Comparison of ENCODE assay signal across 10 cellular contexts in genomic region chr1:187038789-187039188, GRCh38.
DNase-seq lines count a peak whose midpoint lies in the region; TF ChIP-seq lines count a peak whose summit lies in the region.
"Had no signal": no experiment of that assay in that cellular context is flagged by ENCODE, and none has a peak within 500 bp of the region (broad histone marks: within the 10 kb centered on the region; RNA-seq: fewer than 3 reads in every experiment).

No MANE protein-coding gene starts in this region.

- CTCF ChIA-PET in PC-9 (lab: Charles Lee), result no interaction called here

- H3K79me1 ChIP-seq in neuronal stem cell (ENCODE audit: low read depth, low read length), result no peaks in the 10 kb centered on the region

- H3K27ac ChIP-seq in PC-9 (no peak overlapping the region), neuronal stem cell (replicated peaks; ENCODE audit: low read length) (no peak overlapping the region), sigmoid colon (no peak overlapping the region)
- H3K27ac ChIP-seq: suprapubic skin had no signal

- no peak overlapping the region for H2BK12ac ChIP-seq in neuronal stem cell (ENCODE audit: low read length)

- H2AFZ ChIP-seq in PC-9, result no peak overlapping the region
- H2AFZ ChIP-seq in neuronal stem cell (ENCODE audit: low read length), result no peak overlapping the region

- no peaks in the 10 kb centered on the region for H4K20me1 ChIP-seq in PC-9 (ENCODE audit: insufficient read depth)

- H2BK5ac ChIP-seq in neuronal stem cell (ENCODE audit: low read length), result no peak overlapping the region

- H3K4me3 ChIP-seq in PC-9 (no peak overlapping the region), choroid plexus epithelial cell (ENCODE audit: low read depth, low read length) (no peak overlapping the region), skeletal muscle cell (ENCODE audit: low read depth, low read length) (no peak overlapping the region), neuronal stem cell (ENCODE audit: low read length in 2 of 2) (no peak overlapping the region), sigmoid colon (no peak overlapping the region)
- H3K4me3 ChIP-seq: suprapubic skin had no signal

- H2BK120ac ChIP-seq in neuronal stem cell (ENCODE audit: low read depth, low read length), result no peak overlapping the region

- peaks cover 9% of the 10 kb centered on the region; the same call in 1 of the 2 replicates for H3K4me1 ChIP-seq in PC-9 (replicated peaks; ENCODE audit: insufficient read depth)
- H3K4me1 ChIP-seq in neuronal stem cell (ENCODE audit: control insufficient read depth in 2 of 2, insufficient read depth in 1 of 2, low read depth in 1 of 2, low read length in 2 of 2), result no peaks in the 10 kb centered on the region
- H3K4me1 ChIP-seq in sigmoid colon, result no peaks in the 10 kb centered on the region
- H3K4me1 ChIP-seq: Caco-2, suprapubic skin had no signal

- TF ChIP-seq CTCF in PC-9 (conservative IDR thresholded peaks at IDR 0.05), result no peak
- TF ChIP-seq CTCF in choroid plexus epithelial cell (conservative IDR thresholded peaks at IDR 0.05; ENCODE audit: low read depth, low read length), result no peak
- TF ChIP-seq CTCF in sigmoid colon (IDR thresholded peaks at IDR 0.05), result no peak

- H3K18ac ChIP-seq in neuronal stem cell (ENCODE audit: low read length), result no peak overlapping the region

- 0 out of 2 replicates have a peak, but pooled peaks cover 2% of the 10 kb centered on the region for H3K9me2 ChIP-seq in PC-9 (ENCODE audit: insufficient read depth)

- no peak for TF ChIP-seq EP300 in sigmoid colon (IDR thresholded peaks at IDR 0.05)

- intact Hi-C loops in PC-9 (cut with micrococcal nuclease; ENCODE audit: unreplicated experiment) (no loop called here), sigmoid colon (cut with DNase I) (no loop called here)

- no peak overlapping the region for H4K91ac ChIP-seq in neuronal stem cell (ENCODE audit: low read depth, low read length, poor library complexity)

- no peak overlapping the region for H3K14ac ChIP-seq in neuronal stem cell (ENCODE audit: low read length)

- no peak overlapping the region for H3K23ac ChIP-seq in neuronal stem cell (ENCODE audit: low read depth, low read length, poor library complexity)

- no peak overlapping the region for H2BK15ac ChIP-seq in neuronal stem cell (ENCODE audit: low read length)

- H3K9me3 ChIP-seq in PC-9 (ENCODE audit: insufficient read depth, low read depth) (no peaks in the 10 kb centered on the region), neuronal stem cell (replicated peaks in 1 of 2; ENCODE audit: control insufficient read depth in 2 of 2, insufficient read depth in 1 of 2, low read depth in 1 of 2, low read length in 2 of 2) (peaks cover 0 to 2% of the 10 kb centered on the region in 2 donors), sigmoid colon (no peaks in the 10 kb centered on the region)
- H3K9me3 ChIP-seq: Caco-2, suprapubic skin had no signal

- TF ChIP-seq POLR2A in sigmoid colon (IDR thresholded peaks at IDR 0.05), result no peak

- H3K36me3 ChIP-seq in PC-9 (ENCODE audit: low read depth) (no peaks in the 10 kb centered on the region), neuronal stem cell (replicated peaks in 1 of 2; ENCODE audit: control insufficient read depth in 2 of 2, insufficient read depth in 2 of 2, low read length in 2 of 2) (no peaks in the 10 kb centered on the region), sigmoid colon (no peaks in the 10 kb centered on the region)
- H3K36me3 ChIP-seq: suprapubic skin had no signal

- H3F3A ChIP-seq in PC-9 (ENCODE audit: insufficient read depth, low read depth), result peaks cover 5% of the 10 kb centered on the region; the same call in 1 of the 2 replicates

- H4K8ac ChIP-seq in neuronal stem cell (ENCODE audit: low read depth, low read length), result no peak overlapping the region

- DNase-seq in HS-5 (ENCODE audit: low read depth) (peak; percentile 10), PC-9 (peak; percentile 19 to 56), choroid plexus epithelial cell (ENCODE audit: low read depth) (peak; percentile 63), skeletal muscle cell (ENCODE audit: low read depth) (peak; percentile 7), neuronal stem cell (ENCODE audit: low spot score) (no peak), sigmoid colon (no peak)
- DNase-seq in effector CD4-positive, alpha-beta T cell, result no peak
- DNase-seq: aorta, Caco-2 had no signal

- no peak overlapping the region for H3K9ac ChIP-seq in neuronal stem cell (ENCODE audit: low read depth, low read length, poor library complexity)

- H3K27me3 ChIP-seq in PC-9 (ENCODE audit: insufficient read depth, low read depth) (no peaks in the 10 kb centered on the region), neuronal stem cell (ENCODE audit: control insufficient read depth in 3 of 3, insufficient read depth in 3 of 3, low read depth in 1 of 3, low read length in 3 of 3) (no peaks in the 10 kb centered on the region), sigmoid colon (no peaks in the 10 kb centered on the region)
- H3K27me3 ChIP-seq: suprapubic skin had no signal

- H3K4ac ChIP-seq in neuronal stem cell (ENCODE audit: low read length), result no peak overlapping the region

- no TSS peak for BruUV-seq in PC-9 (replicated peaks; lab: Mats Ljungman, UMichigan)

- POLR2A ChIA-PET in PC-9 (lab: Charles Lee; ENCODE audit: unreplicated experiment), result no interaction called here

- no peak overlapping the region for H2AK5ac ChIP-seq in neuronal stem cell (ENCODE audit: low read depth, low read length)

- H3K4me2 ChIP-seq in PC-9 (no peak overlapping the region), neuronal stem cell (ENCODE audit: insufficient read depth, low read length, poor library complexity, severe bottlenecking) (no peak overlapping the region)

- no CpG with 5 or more reads among the region's 1 CpG for WGBS in neuronal stem cell (ENCODE audit: extremely low coverage in 2 of 2, insufficient read length in 2 of 2, insufficient replicate concordance in 1 of 2), 2 donors
- 20 to 29% methylated on average over 1 of the region's 1 CpG for WGBS in sigmoid colon, 2 donors

- H3K79me2 ChIP-seq in PC-9 (ENCODE audit: low read depth), result no peaks in the 10 kb centered on the region

Comparison
In these comparisons a context has a peak if more than half of its experiments do, and no peak if none do; other contexts are left out.
1. DNase-seq: peak in HS-5 (single experiment), PC-9 (2 of 2), choroid plexus epithelial cell (single experiment) and skeletal muscle cell (single experiment); none in neuronal stem cell (single experiment), effector CD4-positive, alpha-beta T cell (single experiment) and sigmoid colon (single experiment).